22 cellular contexts compared by ENCODE assay signal in the genomic region with DNA sequence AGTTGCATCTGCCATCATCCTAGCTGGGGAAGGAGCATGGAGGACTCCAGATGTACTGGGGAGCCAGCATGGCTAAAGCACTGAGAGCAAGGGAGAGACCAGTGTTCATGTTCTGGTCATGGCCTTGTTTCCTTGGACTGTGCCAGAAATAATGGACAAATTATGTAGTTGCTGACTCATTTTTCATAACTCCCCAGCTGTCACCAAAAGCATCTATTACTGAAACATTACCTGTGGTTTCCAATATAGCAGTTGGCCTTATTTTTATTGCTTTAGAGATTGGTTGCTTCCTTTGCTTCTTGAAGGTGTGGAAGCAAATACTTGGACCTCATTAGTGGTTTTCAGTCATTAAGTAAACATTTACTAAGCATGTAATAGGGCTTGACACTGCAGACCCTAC. TPM values are rescaled to one million over a fixed set of nuclear protein-coding genes. Genes with fewer than 3 reads are reported as not detected.
A peak's percentile ranks its signal among the peaks of the same experiment; 100 is the strongest.
DNase-seq lines count a peak whose midpoint lies in the region; ATAC-seq, FAIRE-seq and TF ChIP-seq lines count a peak whose summit lies in the region.
"Had no signal": no experiment of that assay in that cellular context is flagged by ENCODE, and none has a peak within 500 bp of the region (broad histone marks: within the 10 kb centered on the region; RNA-seq: fewer than 3 reads in every experiment).

No MANE protein-coding gene starts in this region.

- H3K27me3 ChIP-seq in small intestine (ENCODE audit: control insufficient read depth in 2 of 2, insufficient read depth in 2 of 2, low read length in 2 of 2), result no peaks in the 10 kb centered on the region
- H3K27me3 ChIP-seq: BE2C, Peyer's patch had no signal

- no peaks in the 10 kb centered on the region for H3K9me3 ChIP-seq in small intestine (ENCODE audit: control insufficient read depth, low read depth)
- H3K9me3 ChIP-seq: BE2C, Peyer's patch had no signal

- H3K36me3 ChIP-seq in small intestine (ENCODE audit: control insufficient read depth in 2 of 2, insufficient read depth in 2 of 2, low read length in 2 of 2), result no peaks in the 10 kb centered on the region
- H3K36me3 ChIP-seq: BE2C, Peyer's patch had no signal

- H3K27ac ChIP-seq in small intestine (ENCODE audit: low read depth in 1 of 2, low read length in 1 of 2), result no peak overlapping the region
- H3K27ac ChIP-seq: 22Rv1, Peyer's patch had no signal

- TF ChIP-seq CTCF in GM12865 (IDR thresholded peaks at IDR 0.05; ENCODE audit: insufficient read depth, low read depth, low read length, missing control alignments), result no peak

- DNase-seq in NCI-H1417 (lab: John Stamatoyannopoulos, UW) (peak in 2 of 3 experiments; percentile 11 to 26), NCI-H1417 treated with DMSO at 0.1 percent for 48 hours (lab: John Stamatoyannopoulos, UW) (no peak), GM12865 (ENCODE audit: low read depth) (peak; percentile 13), NCI-H69 (lab: John Stamatoyannopoulos, UW) (peak; percentile 72), myocyte (ENCODE audit: low read depth) (peak; percentile 19), AG08395 (ENCODE audit: low spot score) (no peak), small intestine (no peak)
- DNase-seq: BE2C; CD8-positive, alpha-beta memory T cell; DMS 273 treated with DMSO at 0.1 percent for 48 hours; H9; HFFc6; MV-4-11; NCI-H1105; NCI-H2081; NCI-H526; Peyer's patch; SHP77 treated with DMSO at 0.1 percent for 48 hours; T-helper 1 cell had no signal

- peaks cover 0 to 6% of the 10 kb centered on the region in 2 donors for H3K4me1 ChIP-seq in small intestine (ENCODE audit: control insufficient read depth in 2 of 2, insufficient read depth in 1 of 2, low read depth in 1 of 2, low read length in 1 of 2)
- H3K4me1 ChIP-seq: BE2C, Peyer's patch had no signal

- ATAC-seq in HG03139 (IDR thresholded peaks at IDR 0.05; ENCODE audit: unreplicated experiment), result no peak
- ATAC-seq: GM23338 had no signal

- no peak for FAIRE-seq in small intestine (lab: Jason Lieb, UNC)

- H3K4me3 ChIP-seq in GM12865 (ENCODE audit: low read depth, low read length) (no peak overlapping the region), small intestine (ENCODE audit: low read depth in 1 of 2, low read length in 2 of 2) (no peak overlapping the region)
- H3K4me3 ChIP-seq: GM23338, Peyer's patch had no signal

RNA-seq across cellular contexts. Expression of a gene that starts 11.3 kb away (rescaled TPM):
- total RNA-seq in myocyte, result 3.6 and 7.5 TPM in 2 replicates
- 4.1 TPM for polyA plus RNA-seq in myocyte (2012)
- 10 to 100 TPM; 16.6 to 27.7 (median 25.9) TPM for polyA plus RNA-seq in small intestine

Comparison
In these comparisons a context has a peak if more than half of its experiments do, and no peak if none do; other contexts are left out.
1. DNase-seq: peak in NCI-H1417 (2 of 3), GM12865 (single experiment), NCI-H69 (single experiment) and myocyte (single experiment); none in NCI-H1417 treated with DMSO at 0.1 percent for 48 hours (single experiment), AG08395 (single experiment) and small intestine (single experiment).